In genomic region chr7:88480901-88481300, GRCh38 we compare ENCODE assay signal across 17 cellular contexts.
DNase-seq lines count a peak whose midpoint lies in the region; TF ChIP-seq lines count a peak whose summit lies in the region.
"Had no signal": no experiment of that assay in that cellular context is flagged by ENCODE, and none has a peak within 500 bp of the region (broad histone marks: within the 10 kb centered on the region; RNA-seq: fewer than 3 reads in every experiment).

No MANE protein-coding gene starts in this region.

- H3K4me1 Mint-ChIP-seq in neural crest cell (no peaks in the 10 kb centered on the region), immature natural killer cell (no peaks in the 10 kb centered on the region)

- H3K4me3 Mint-ChIP-seq in neural crest cell = no peak overlapping the region
- no peak overlapping the region for H3K4me3 Mint-ChIP-seq in immature natural killer cell
- H3K4me3 Mint-ChIP-seq: activated naive CD4-positive, alpha-beta T cell treated with anti-CD3 and anti-CD28 coated beads for 36 hours had no signal

- H3K36me3 Mint-ChIP-seq in neural crest cell (ENCODE audit: low read depth) (no peaks in the 10 kb centered on the region), immature natural killer cell (no peaks in the 10 kb centered on the region)

- no peaks in the 10 kb centered on the region for H3K9me3 Mint-ChIP-seq in neural crest cell
- H3K9me3 Mint-ChIP-seq in immature natural killer cell = peaks cover 0 to 9% (median 1%) of the 10 kb centered on the region in 6 donors
- H3K9me3 Mint-ChIP-seq: activated naive CD4-positive, alpha-beta T cell treated with anti-CD3 and anti-CD28 coated beads for 36 hours had no signal

- H3K27ac Mint-ChIP-seq in neural crest cell (ENCODE audit: unreplicated experiment) (peak overlapping the region; percentile 84), immature natural killer cell (no peak overlapping the region)
- H3K27ac Mint-ChIP-seq: activated naive CD4-positive, alpha-beta T cell treated with anti-CD3 and anti-CD28 coated beads for 36 hours had no signal

- peak; percentile 98 for DNase-seq in DMS 273 (lab: John Stamatoyannopoulos, UW; ENCODE audit: unreplicated experiment)
- DNase-seq in NCI-H1105 (lab: John Stamatoyannopoulos, UW) = peak; percentile 13
- DNase-seq in epithelial cell of proximal tubule (ENCODE audit: low read depth) = peak; percentile 9
- DNase-seq in neural crest cell (ENCODE audit: low read depth, low spot score) = no peak
- no peak for DNase-seq in KG1 (lab: John Stamatoyannopoulos, UW)
- no peak for DNase-seq in A172 (ENCODE audit: low spot score)
- no peak for DNase-seq in immature natural killer cell
- no peak for DNase-seq in T1000 (lab: John Stamatoyannopoulos, UW)
- DNase-seq: activated CD4-positive, alpha-beta T cell treated with anti-CD3 and anti-CD28 coated beads for 4 hours; activated naive CD4-positive, alpha-beta T cell treated with anti-CD3 and anti-CD28 coated beads for 36 hours; GOT3; NCI-H2107; stimulated activated CD4-positive, alpha-beta T cell treated with anti-CD3 and anti-CD28 coated beads, Interleukin-4, amount 100 ng/mL, for 4 hours; stimulated activated CD8-positive, alpha-beta memory T cell treated with anti-CD3 and anti-CD28 coated beads, Interleukin-4, amount 100 ng/mL, for 48 hours had no signal

- H3K27me3 Mint-ChIP-seq in neural crest cell (ENCODE audit: low read depth) (no peaks in the 10 kb centered on the region), immature natural killer cell (ENCODE audit: low read depth in 3 of 3) (no peaks in the 10 kb centered on the region)

- H3K4me3 ChIP-seq in epithelial cell of proximal tubule (ENCODE audit: low read depth, low read length) = no peak overlapping the region
- H3K4me3 ChIP-seq: K562, smooth muscle cell, thoracic aorta had no signal

- no peak for TF ChIP-seq CTCF in epithelial cell of proximal tubule (conservative IDR thresholded peaks at IDR 0.05; ENCODE audit: low read depth, low read length)
- TF ChIP-seq CTCF in neural crest cell (conservative IDR thresholded peaks at IDR 0.05) = no peak

Comparison
In these comparisons a context has a peak if more than half of its experiments do, and no peak if none do; other contexts are left out.
1. DNase-seq: peak in DMS 273 (single experiment), NCI-H1105 (single experiment) and epithelial cell of proximal tubule (single experiment); none in neural crest cell (single experiment), KG1 (single experiment), A172 (single experiment), immature natural killer cell (0 of 3) and T1000 (single experiment).